16 cellular contexts compared by ENCODE assay signal in genomic region chr7:67359900-67360299, GRCh38.
DNase-seq lines count a peak whose midpoint lies in the region; ATAC-seq, FAIRE-seq and TF ChIP-seq lines count a peak whose summit lies in the region.
"Had no signal": no experiment of that assay in that cellular context is flagged by ENCODE, and none has a peak within 500 bp of the region (broad histone marks: within the 10 kb centered on the region; RNA-seq: fewer than 3 reads in every experiment).

No MANE protein-coding gene starts in this region.

- no peaks in the 10 kb centered on the region for H3K27me3 ChIP-seq in H9 (ENCODE audit: insufficient read depth, low read length)
- H3K27me3 ChIP-seq: BLaER1 treated with 17β-estradiol and CSF1 and Interleukin-3, amounts not matched to agents 10 nM and 100 nM; SJSA1 had no signal

- H3K79me1 ChIP-seq in H9 (ENCODE audit: insufficient read depth, low read depth, low read length, poor library complexity, severe bottlenecking): no peaks in the 10 kb centered on the region

- H3K4me1 Mint-ChIP-seq in progenitor cell of endocrine pancreas (ENCODE audit: low read depth) (peaks cover 15% of the 10 kb centered on the region), H9 (peaks cover 8 to 10% of the 10 kb centered on the region in 2 experiments)

- no peak overlapping the region for H3K27ac ChIP-seq in H9 (ENCODE audit: insufficient read length, low read depth, low read length)
- H3K27ac ChIP-seq: BLaER1 treated with 17β-estradiol and CSF1 and Interleukin-3, amounts not matched to agents 10 nM and 100 nM; SJSA1 had no signal

- no peak overlapping the region for H3K56ac ChIP-seq in H9 (ENCODE audit: insufficient read length, low read depth, low read length)

- H4K5ac ChIP-seq in H9 (ENCODE audit: insufficient read length, low read depth, low read length): no peak overlapping the region

- H2BK120ac ChIP-seq in H9 (ENCODE audit: low read depth, low read length, poor library complexity, severe bottlenecking): no peak overlapping the region

- intact Hi-C loops in cardiac septum (cut with DNase I): no loop called here

- no peak overlapping the region for H4K91ac ChIP-seq in H9 (ENCODE audit: insufficient read length, low read depth, low read length)

- no peak overlapping the region for H2BK5ac ChIP-seq in H9 (ENCODE audit: insufficient read length, low read length)

- no peaks in the 10 kb centered on the region for H3K4me1 ChIP-seq in H9 (ENCODE audit: insufficient read depth, low read length)
- H3K4me1 ChIP-seq: SJSA1 had no signal

- no peak overlapping the region for H2BK15ac ChIP-seq in H9 (ENCODE audit: low read depth, low read length)

- no peak for ATAC-seq in GM21825 (IDR thresholded peaks at IDR 0.05; ENCODE audit: unreplicated experiment)
- ATAC-seq: GM12878 had no signal

- no peak overlapping the region for H2BK20ac ChIP-seq in H9 (ENCODE audit: low read depth, low read length, poor library complexity, severe bottlenecking)

- FAIRE-seq in RCC 7860 (lab: Jason Lieb, UNC): no peak
- FAIRE-seq: GM12878 had no signal

- no peak overlapping the region for H4K8ac ChIP-seq in H9 (replicated peaks; ENCODE audit: insufficient read length, low read depth, low read length)

- H3K23ac ChIP-seq in H9 (ENCODE audit: insufficient read length, low read depth, low read length): no peak overlapping the region

- no peak overlapping the region for H3K9ac ChIP-seq in H9 (ENCODE audit: extremely low read depth, insufficient read length, low read length)
- H3K9ac ChIP-seq: BLaER1 treated with 17β-estradiol and CSF1 and Interleukin-3, amounts not matched to agents 10 nM and 100 nM had no signal

- no peaks in the 10 kb centered on the region for H4K20me1 ChIP-seq in H9 (ENCODE audit: control insufficient read depth, insufficient read depth, insufficient read length)
- H4K20me1 ChIP-seq: BLaER1 treated with 17β-estradiol and CSF1 and Interleukin-3, amounts not matched to agents 10 nM and 100 nM had no signal

- H3K9me3 Mint-ChIP-seq in progenitor cell of endocrine pancreas (ENCODE audit: low read depth) (peaks cover 15% of the 10 kb centered on the region), H9 (peaks cover 17 to 22% of the 10 kb centered on the region in 2 experiments)

- WGBS in H9 (ENCODE audit: extremely low coverage, insufficient read length, low lambda C conversion rate): no CpG with 5 or more reads among the region's 3 CpGs

- H3K79me2 ChIP-seq in H9 (ENCODE audit: insufficient read depth, low read length): no peaks in the 10 kb centered on the region

- no peak overlapping the region for H3K4ac ChIP-seq in H9 (ENCODE audit: low read depth, low read length)

- no peak overlapping the region for H3K18ac ChIP-seq in H9 (ENCODE audit: insufficient read length, low read depth, low read length)

- DNase-seq in NCI-H2196 (lab: John Stamatoyannopoulos, UW; ENCODE audit: unreplicated experiment) (peak; percentile 28), NCI-H2196 treated with DMSO at 0.1 percent for 48 hours (lab: John Stamatoyannopoulos, UW; ENCODE audit: unreplicated experiment) (no peak), RCC 7860 (ENCODE audit: low spot score) (peak; percentile 32), cardiac septum (ENCODE audit: low spot score) (peak; percentile 10), progenitor cell of endocrine pancreas (ENCODE audit: low spot score, unreplicated experiment) (no peak), H9 (no peak)
- no peak for DNase-seq in activated CD4-positive, CD25-positive, alpha-beta regulatory T cell (lab: John Stamatoyannopoulos, UW)
- DNase-seq: 8988T, DMS153, NCI-H1694 treated with DMSO at 0.1 percent for 48 hours, NCI-H446 treated with DMSO at 0.1 percent for 48 hours, NCI-H774 had no signal

- H3K27ac Mint-ChIP-seq in progenitor cell of endocrine pancreas: peak overlapping the region; percentile 95
- H3K27ac Mint-ChIP-seq in H9: peak overlapping the region in 1 of 3 experiments; percentile 93; a peak in 1 of 7 replicates

- H3K4me3 Mint-ChIP-seq in progenitor cell of endocrine pancreas (ENCODE audit: low read depth) (no peak overlapping the region), H9 (no peak overlapping the region)

- no peaks in the 10 kb centered on the region for H3K23me2 ChIP-seq in H9 (ENCODE audit: insufficient read length, low read depth, low read length, poor library complexity, severe bottlenecking)

- no peak overlapping the region for H3K4me2 ChIP-seq in H9 (ENCODE audit: insufficient read depth, insufficient read length, low read length)

- H2BK12ac ChIP-seq in H9 (ENCODE audit: insufficient read length, low read depth, low read length): no peak overlapping the region

- no peak overlapping the region for H2AFZ ChIP-seq in H9 (ENCODE audit: low read length)

- H3K36me3 Mint-ChIP-seq in progenitor cell of endocrine pancreas (ENCODE audit: insufficient read depth) (peaks cover 14% of the 10 kb centered on the region), H9 (ENCODE audit: insufficient read depth in 1 of 3, low read depth in 3 of 3) (peaks cover 8 to 22% (median 19%) of the 10 kb centered on the region in 3 experiments; a peak in 6 of 7 replicates)

- no peak for TF ChIP-seq CTCF in progenitor cell of endocrine pancreas (IDR thresholded peaks at IDR 0.05; ENCODE audit: unreplicated experiment)
- TF ChIP-seq CTCF in H9 (conservative IDR thresholded peaks at IDR 0.05): no peak

- no peak overlapping the region for H3T11ph ChIP-seq in H9 (ENCODE audit: low read length)

- H3K14ac ChIP-seq in H9 (ENCODE audit: insufficient read depth, low read length): no peak overlapping the region

- no peak overlapping the region for H2AK5ac ChIP-seq in H9 (ENCODE audit: insufficient read length, low read length)

- peaks cover 4% of the 10 kb centered on the region for H3K9me3 ChIP-seq in H9 (ENCODE audit: control insufficient read depth, low read depth, low read length)
- H3K9me3 ChIP-seq: SJSA1 had no signal

- H3K27me3 Mint-ChIP-seq in progenitor cell of endocrine pancreas (no peaks in the 10 kb centered on the region), H9 (ENCODE audit: low read depth) (peaks cover 11% of the 10 kb centered on the region)

Comparison
In these comparisons a context has a peak if more than half of its experiments do, and no peak if none do; other contexts are left out.
1. DNase-seq: peak in NCI-H2196 (single experiment), RCC 7860 (single experiment) and cardiac septum (single experiment); none in NCI-H2196 treated with DMSO at 0.1 percent for 48 hours (single experiment), progenitor cell of endocrine pancreas (single experiment), activated CD4-positive, CD25-positive, alpha-beta regulatory T cell (0 of 4) and H9 (single experiment).